ENCODE assay signal across 7 cellular contexts in the genomic region with DNA sequence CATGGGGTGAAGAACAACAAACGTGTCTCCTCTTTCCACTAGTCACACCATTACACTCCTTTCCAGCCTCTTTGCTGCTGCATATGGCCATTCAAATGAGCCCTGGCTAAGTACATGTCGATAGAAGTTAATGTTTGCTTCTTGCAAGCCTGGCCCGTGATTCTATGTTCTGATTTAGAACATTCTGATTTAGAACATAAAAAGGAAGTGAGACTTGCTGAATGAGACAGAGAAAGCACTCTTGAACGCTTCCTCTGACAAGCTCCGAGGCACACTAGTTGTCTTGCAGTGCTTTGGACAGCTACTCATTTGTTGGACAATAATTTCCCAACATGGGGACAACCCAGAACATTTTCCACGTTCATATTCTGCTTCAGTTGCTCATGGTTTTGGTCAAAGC.
ATAC-seq lines count a peak whose summit lies in the region.

No MANE protein-coding gene starts in this region.

- peak; percentile 64 for ATAC-seq in GM18517 (IDR thresholded peaks at IDR 0.05; ENCODE audit: unreplicated experiment)
- ATAC-seq in GM19035 (IDR thresholded peaks at IDR 0.05; ENCODE audit: unreplicated experiment) = peak; percentile 74
- ATAC-seq in GM19467 (IDR thresholded peaks at IDR 0.05; ENCODE audit: unreplicated experiment) = peak; percentile 58
- peak; percentile 46 for ATAC-seq in GM21717 (IDR thresholded peaks at IDR 0.05; ENCODE audit: unreplicated experiment)
- ATAC-seq in HG02798 (IDR thresholded peaks at IDR 0.05; ENCODE audit: poor library complexity, unreplicated experiment) = peak; percentile 50
- ATAC-seq in HG03175 (IDR thresholded peaks at IDR 0.05; ENCODE audit: unreplicated experiment) = peak; percentile 89
- ATAC-seq in HG03460 (IDR thresholded peaks at IDR 0.05; ENCODE audit: unreplicated experiment) = peak; percentile 68

Comparison
In these comparisons a context has a peak if more than half of its experiments do, and no peak if none do; other contexts are left out.
1. Peak in every context shown above with its lines: ATAC-seq.